Comparison of ENCODE assay signal across 2 cellular contexts in genomic region chr5:50770441-50770840, GRCh38.
A peak's percentile ranks its signal among the peaks of the same experiment; 100 is the strongest.
TF ChIP-seq lines count a peak whose summit lies in the region.

No MANE protein-coding gene starts in this region.

TF ChIP-seq in K562, 482 proteins besides CTCF, POLR2A, EP300 and RAD21 (continued from another document):
- peak; percentile 64 for TF ChIP-seq ZNF512 (tag; IDR thresholded peaks at IDR 0.05)
- no peak for TF ChIP-seq ZNF589 (CRISPR knock-in tag; IDR thresholded peaks at IDR 0.05; ENCODE audit: low read depth)

TF ChIP-seq in GM23338, 12 proteins besides CTCF, POLR2A, EP300 and RAD21:
- TF ChIP-seq REST (IDR thresholded peaks at IDR 0.05; ENCODE audit: unreplicated experiment) (no peak), EZH2 (IDR thresholded peaks at IDR 0.05; ENCODE audit: low read depth, unreplicated experiment) (no peak), NANOG (IDR thresholded peaks at IDR 0.05; ENCODE audit: borderline replicate concordance) (no peak), STAT1 (IDR thresholded peaks at IDR 0.05; ENCODE audit: unreplicated experiment) (no peak)
